Comparison of ENCODE assay signal across 1 cellular context in genomic region chr6:113750148-113750547, GRCh38.
TF ChIP-seq lines count a peak whose summit lies in the region.

No MANE protein-coding gene starts in this region.

TF ChIP-seq in GM12878, 131 proteins besides CTCF, POLR2A, EP300 and RAD21 (continued from another document):
- TF ChIP-seq E2F4 (IDR thresholded peaks at IDR 0.05; ENCODE audit: low read depth, low read length) (no peak), ZNF384 (IDR thresholded peaks at IDR 0.05; ENCODE audit: borderline replicate concordance, low read depth, low read length) (0 out of 2 replicates have a peak, but pooled peaks have one; percentile 46), NBN (IDR thresholded peaks at IDR 0.05) (no peak), FOXK2 (IDR thresholded peaks at IDR 0.05) (no peak), MTA3 (IDR thresholded peaks at IDR 0.05; ENCODE audit: borderline replicate concordance, low read length) (no peak), ZNF622 (IDR thresholded peaks at IDR 0.05) (no peak), ATF7 (IDR thresholded peaks at IDR 0.05; ENCODE audit: low read depth) (no peak), SPI1 (IDR thresholded peaks at IDR 0.05; ENCODE audit: borderline replicate concordance, insufficient read depth, low read depth, low read length) (peak; percentile 72), SRF (IDR thresholded peaks at IDR 0.05; ENCODE audit: low read depth in 2 of 2, low read length in 2 of 2) (no peak), HDGF (IDR thresholded peaks at IDR 0.05) (no peak), RCOR1 (conservative IDR thresholded peaks at IDR 0.05; ENCODE audit: low read depth, low read length) (no peak), SUZ12 (IDR thresholded peaks at IDR 0.05; ENCODE audit: unreplicated experiment) (no peak), PAX5 (IDR thresholded peaks at IDR 0.05; ENCODE audit: borderline replicate concordance, low read depth, low read length) (no peak), POLR2AphosphoS5 (IDR thresholded peaks at IDR 0.05; ENCODE audit: low read length) (no peak), KDM1A (IDR thresholded peaks at IDR 0.05; ENCODE audit: borderline replicate concordance) (no peak), NR2F1 (conservative IDR thresholded peaks at IDR 0.05) (0 out of 2 replicates have a peak, but pooled peaks have one; percentile 25), NR2C2 (IDR thresholded peaks at IDR 0.05; ENCODE audit: borderline replicate concordance, control insufficient read depth, insufficient read length, low read depth) (no peak), RUNX3 (IDR thresholded peaks at IDR 0.05; ENCODE audit: low read length) (peak; percentile 21; the same call in 1 of the 2 replicates), STAT3 (IDR thresholded peaks at IDR 0.05; ENCODE audit: low read depth, low read length) (no peak), TAF1 (IDR thresholded peaks at IDR 0.05; ENCODE audit: borderline replicate concordance, low read depth, low read length) (no peak)
- TF ChIP-seq, protein P1, sequence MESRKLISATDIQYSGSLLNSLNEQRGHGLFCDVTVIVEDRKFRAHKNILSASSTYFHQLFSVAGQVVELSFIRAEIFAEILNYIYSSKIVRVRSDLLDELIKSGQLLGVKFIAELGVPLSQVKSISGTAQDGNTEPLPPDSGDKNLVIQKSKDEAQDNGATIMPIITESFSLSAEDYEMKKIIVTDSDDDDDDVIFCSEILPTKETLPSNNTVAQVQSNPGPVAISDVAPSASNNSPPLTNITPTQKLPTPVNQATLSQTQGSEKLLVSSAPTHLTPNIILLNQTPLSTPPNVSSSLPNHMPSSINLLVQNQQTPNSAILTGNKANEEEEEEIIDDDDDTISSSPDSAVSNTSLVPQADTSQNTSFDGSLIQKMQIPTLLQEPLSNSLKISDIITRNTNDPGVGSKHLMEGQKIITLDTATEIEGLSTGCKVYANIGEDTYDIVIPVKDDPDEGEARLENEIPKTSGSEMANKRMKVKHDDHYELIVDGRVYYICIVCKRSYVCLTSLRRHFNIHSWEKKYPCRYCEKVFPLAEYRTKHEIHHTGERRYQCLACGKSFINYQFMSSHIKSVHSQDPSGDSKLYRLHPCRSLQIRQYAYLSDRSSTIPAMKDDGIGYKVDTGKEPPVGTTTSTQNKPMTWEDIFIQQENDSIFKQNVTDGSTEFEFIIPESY (IDR thresholded peaks at IDR 0.05) = no peak
